In the genomic region with DNA sequence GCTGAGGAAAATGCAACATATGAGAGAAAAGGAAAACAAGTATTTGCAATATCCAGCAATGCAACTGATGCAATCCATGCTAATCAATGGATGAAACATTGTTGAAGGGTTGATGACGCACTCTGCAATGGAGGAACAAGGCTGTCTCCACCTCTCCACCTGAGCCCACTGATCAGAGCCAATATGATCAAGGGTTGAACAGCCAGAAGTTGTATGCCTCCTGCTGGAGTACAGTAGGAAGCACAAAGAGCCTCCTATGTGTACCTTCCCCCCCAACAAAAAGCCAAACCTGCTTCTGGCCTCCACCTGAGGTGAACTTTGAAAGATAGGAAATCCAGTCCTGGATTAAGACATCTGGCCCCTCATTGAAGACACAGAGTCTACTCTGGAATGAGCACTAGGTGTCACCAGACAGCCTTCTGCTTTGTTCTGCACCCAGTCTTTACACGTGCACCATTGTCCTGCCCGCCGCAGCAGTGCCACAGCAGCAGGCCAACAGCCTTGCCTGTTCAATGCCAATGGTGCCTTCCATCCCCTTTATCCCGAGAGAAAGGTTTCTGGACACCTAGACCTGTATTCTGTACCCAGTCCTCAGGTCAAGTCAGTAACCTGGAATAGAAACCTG, we compare ENCODE assay signal across 12 cellular contexts. TPM values are rescaled to one million over a fixed set of nuclear protein-coding genes. Genes with fewer than 3 reads are reported as not detected.
A peak's percentile ranks its signal among the peaks of the same experiment; 100 is the strongest.
DNase-seq lines count a peak whose midpoint lies in the region; ATAC-seq, FAIRE-seq and TF ChIP-seq lines count a peak whose summit lies in the region.
"Not testable (repeated sequence)": the region's sequence is repeated elsewhere in the genome, so short reads cannot be mapped to it uniquely, and the experiment has no call there.
"Had no signal": no experiment of that assay in that cellular context is flagged by ENCODE, and none has a peak within 500 bp of the region (broad histone marks: within the 10 kb centered on the region; RNA-seq: fewer than 3 reads in every experiment).

No MANE protein-coding gene starts in this region.

- DNase-seq in A549 (ENCODE audit: low read depth in 1 of 2, low spot score in 1 of 2); RWPE2 (ENCODE audit: low spot score); GM12878 (ENCODE audit: low read depth, low spot score); heart left ventricle; HepG2 (ENCODE audit: low spot score); stimulated activated naive CD8-positive, alpha-beta T cell treated with anti-CD3 and anti-CD28 coated beads, Interleukin-15, amount 100 ng/mL, for 72 hours: not testable (repeated sequence)

- not testable (repeated sequence) for H3K9me3 Mint-ChIP-seq in stimulated activated naive CD8-positive, alpha-beta T cell treated with anti-CD3 and anti-CD28 coated beads, Interleukin-15, amount 100 ng/mL, for 72 hours

- not testable (repeated sequence) for TF ChIP-seq RAD21 in A549 (conservative IDR thresholded peaks at IDR 0.05 in 1 of 2, IDR thresholded peaks at IDR 0.05 in 1 of 2); GM12878 (IDR thresholded peaks at IDR 0.05; ENCODE audit: insufficient read depth, low read depth, low read length); HepG2 (CRISPR knock-in tag; IDR thresholded peaks at IDR 0.05)

- FAIRE-seq in A549 (lab: Jason Lieb, UNC): peak; percentile 88
- FAIRE-seq in GM12878 (lab: Jason Lieb, UNC); HepG2 (lab: Jason Lieb, UNC): not testable (repeated sequence)

- H3K27ac ChIP-seq in A549; RWPE2 (ENCODE audit: poor library complexity, severe bottlenecking); GM12878 (ENCODE audit: control insufficient read depth, insufficient read depth); heart left ventricle; HepG2 (ENCODE audit: extremely low read length, insufficient read depth, low read length): not testable (repeated sequence)

- not testable (repeated sequence) for H3K4me1 Mint-ChIP-seq in stimulated activated naive CD8-positive, alpha-beta T cell treated with anti-CD3 and anti-CD28 coated beads, Interleukin-15, amount 100 ng/mL, for 72 hours

- not testable (repeated sequence) for H3K9ac ChIP-seq in GM12878 (ENCODE audit: control insufficient read depth, insufficient read depth, low read length); HepG2 (ENCODE audit: insufficient read depth, low read depth, low read length)

- not testable (repeated sequence) for H3K27ac Mint-ChIP-seq in stimulated activated naive CD8-positive, alpha-beta T cell treated with anti-CD3 and anti-CD28 coated beads, Interleukin-15, amount 100 ng/mL, for 72 hours

- CTCF ChIA-PET in A549 (lab: Yijun Ruan, JAX); GM12878 (lab: Yijun Ruan, JAX); HepG2 (lab: Yijun Ruan, JAX; ENCODE audit: low intra/inter-chr PET ratio, low total read pairs): not testable (repeated sequence)

- not testable (repeated sequence) for H3K79me2 ChIP-seq in GM12878 (ENCODE audit: control insufficient read depth, insufficient read depth, low read length); HepG2 (ENCODE audit: insufficient read depth, low read length)

- not testable (repeated sequence) for H3K9me3 ChIP-seq in A549; RWPE2 (ENCODE audit: severe bottlenecking); GM12878 (replicated peaks; ENCODE audit: control insufficient read depth, insufficient read depth, low read length); heart left ventricle; HepG2 (ENCODE audit: low read length)

- not testable (repeated sequence) for TF ChIP-seq CTCF in A549 (IDR thresholded peaks at IDR 0.05); RWPE2 (IDR thresholded peaks at IDR 0.05; ENCODE audit: poor library complexity, severe bottlenecking); GM12878 (IDR thresholded peaks at IDR 0.05 in 2 of 3, conservative IDR thresholded peaks at IDR 0.05 in 1 of 3; ENCODE audit: control insufficient read depth in 2 of 3, extremely low read depth in 1 of 3, insufficient read depth in 1 of 3, low read depth in 3 of 3, low read length in 3 of 3); heart left ventricle (IDR thresholded peaks at IDR 0.05); HepG2 (CRISPR knock-in tag; IDR thresholded peaks at IDR 0.05)

- ATAC-seq in A549: peak; percentile 66 to 79; a peak in 5 of 6 replicates
- ATAC-seq in GM18867 (IDR thresholded peaks at IDR 0.05; ENCODE audit: unreplicated experiment): peak; percentile 49
- ATAC-seq in HG02885 (IDR thresholded peaks at IDR 0.05; ENCODE audit: poor library complexity, unreplicated experiment): peak; percentile 56
- ATAC-seq in RWPE2 (ENCODE audit: low read depth): peak; percentile 36; the same call in 2 of the 3 replicates
- ATAC-seq in GM12878: peak; percentile 79
- peak in 3 of 4 donors; percentile 52 to 73 (median 57) for ATAC-seq in heart left ventricle
- ATAC-seq in HepG2: peak; percentile 75
- ATAC-seq in stimulated activated naive CD8-positive, alpha-beta T cell treated with anti-CD3 and anti-CD28 coated beads, Interleukin-15, amount 100 ng/mL, for 72 hours: peak; percentile 58

- not testable (repeated sequence) for H4K20me1 ChIP-seq in GM12878 (ENCODE audit: control insufficient read depth, insufficient read depth); HepG2 (ENCODE audit: insufficient read depth, low read length)

- not testable (repeated sequence) for H3K27me3 Mint-ChIP-seq in stimulated activated naive CD8-positive, alpha-beta T cell treated with anti-CD3 and anti-CD28 coated beads, Interleukin-15, amount 100 ng/mL, for 72 hours

- H2AFZ ChIP-seq in GM12878 (ENCODE audit: control insufficient read depth, low read depth, low read length); HepG2 (ENCODE audit: low read length): not testable (repeated sequence)

- H3K4me3 Mint-ChIP-seq in stimulated activated naive CD8-positive, alpha-beta T cell treated with anti-CD3 and anti-CD28 coated beads, Interleukin-15, amount 100 ng/mL, for 72 hours: not testable (repeated sequence)

- POLR2A ChIA-PET in A549 (lab: Yijun Ruan, JAX); GM12878 (lab: Charles Lee); HepG2 (lab: Yijun Ruan, JAX): not testable (repeated sequence)

- no CpG with 5 or more reads among the region's 5 CpGs for WGBS in A549 (ENCODE audit: missing lambda C conversion rate)
- no CpG with 5 or more reads among the region's 5 CpGs for WGBS in GM12878 (ENCODE audit: insufficient coverage, insufficient replicate concordance, low lambda C conversion rate, missing lambda C conversion rate)
- WGBS in heart left ventricle, 4 donors: 41% methylated on average over 1 of the region's 5 CpGs; no CpG with 5 or more reads in 3 of the 4 donors
- no CpG with 5 or more reads among the region's 5 CpGs for WGBS in HepG2 (ENCODE audit: low lambda C conversion rate)

- H3K4me2 ChIP-seq in A549; GM12878 (ENCODE audit: control insufficient read depth, insufficient read depth); HepG2 (ENCODE audit: low read depth, low read length): not testable (repeated sequence)

- RAD21 ChIA-PET in GM12878 (lab: Charles Lee; ENCODE audit: unreplicated experiment): not testable (repeated sequence)

- in situ Hi-C loops in GM12878 (cut with MboI); HepG2 (cut with HindIII; ENCODE audit: extremely low pct_ligation_motif_present, low pct_unique_long_range_greater_than_20kb): not testable (repeated sequence)

- not testable (repeated sequence) for TF ChIP-seq EP300 in A549 (IDR thresholded peaks at IDR 0.05); GM12878 (IDR thresholded peaks at IDR 0.05; ENCODE audit: borderline replicate concordance in 1 of 2, control insufficient read depth in 1 of 2, low read depth in 2 of 2, low read length in 2 of 2); HepG2 (IDR thresholded peaks at IDR 0.05; ENCODE audit: low read depth in 2 of 2, low read length in 2 of 2); HepG2 (CRISPR knock-in tag; IDR thresholded peaks at IDR 0.05; ENCODE audit: borderline replicate concordance)

- intact Hi-C loops in GM12878 (cut with micrococcal nuclease; ENCODE audit: unreplicated experiment); heart left ventricle (cut with DNase I); HepG2 (cut with micrococcal nuclease; ENCODE audit: unreplicated experiment): not testable (repeated sequence)

- not testable (repeated sequence) for BruUV-seq in GM12878 (replicated peaks; lab: Mats Ljungman, UMichigan); HepG2 (replicated peaks; lab: Mats Ljungman, UMichigan)

- H3K36me3 ChIP-seq in RWPE2 (ENCODE audit: low read depth); GM12878 (ENCODE audit: control insufficient read depth in 2 of 2, insufficient read depth in 2 of 2, low read length in 1 of 2); heart left ventricle; HepG2 (replicated peaks in 1 of 2; ENCODE audit: control insufficient read depth in 1 of 2, insufficient read depth in 2 of 2, low read length in 2 of 2): not testable (repeated sequence)

- not testable (repeated sequence) for H3K27me3 ChIP-seq in RWPE2 (ENCODE audit: insufficient read depth, poor library complexity, severe bottlenecking); GM12878 (replicated peaks in 1 of 2; ENCODE audit: control insufficient read depth in 2 of 2, insufficient read depth in 2 of 2, low read length in 1 of 2); heart left ventricle; HepG2 (ENCODE audit: control insufficient read depth in 1 of 2, insufficient read depth in 2 of 2, low read length in 2 of 2)

- H3K4me3 ChIP-seq in A549; RWPE2 (ENCODE audit: severe bottlenecking); GM12878; heart left ventricle; HepG2 (replicated peaks in 1 of 3; ENCODE audit: insufficient read depth in 1 of 3, low read depth in 2 of 3, low read length in 3 of 3): not testable (repeated sequence)

- not testable (repeated sequence) for TF ChIP-seq POLR2A in A549 (IDR thresholded peaks at IDR 0.05; ENCODE audit: low read length); GM12878 (IDR thresholded peaks at IDR 0.05; ENCODE audit: low read depth, low read length); heart left ventricle (IDR thresholded peaks at IDR 0.05); HepG2 (IDR thresholded peaks at IDR 0.05; ENCODE audit: insufficient read depth in 1 of 2, low read depth in 2 of 2, low read length in 2 of 2)

- SMC1A ChIA-PET in GM12878 (lab: Charles Lee; ENCODE audit: uncharacterized antibody, unreplicated experiment): not testable (repeated sequence)

- H3K4me1 ChIP-seq in A549; RWPE2 (ENCODE audit: insufficient read depth, poor library complexity, severe bottlenecking); GM12878 (ENCODE audit: control insufficient read depth, insufficient read depth, low read length); heart left ventricle; HepG2 (ENCODE audit: insufficient read depth, low read length): not testable (repeated sequence)

RNA-seq across cellular contexts. Expression of a gene that starts 24.8 kb away (rescaled TPM):
- polyA plus RNA-seq in A549 (2011; rRNA removed) (24.3 and 25.1 TPM in 2 replicates), A549 (2017; fragmentation: RNase III; extraction: RNeasy Plus Mini Kit Qiagen cat#74134 plus additional on column Dnase treatment) (17.6 to 21.5 TPM (median 21.1 TPM) in 3 replicates), GM12878 (2011; rRNA removed) (24.5 and 25.1 TPM in 2 replicates), GM12878 (2014; fragmentation: Illumina TruSeq; extraction: Trizol) (11.2 and 11.5 TPM in 2 replicates), GM12878 (2014; fragmentation: Nextera tagmentation; extraction: Ambion mirVana) (1 to 10 TPM; 2.4 to 3.9 TPM), GM12878 (2014; rRNA removed) (11.6 and 11.9 TPM in 2 replicates), GM12878 (2016; fragmentation: Nextera tagmentation; extraction: Ambion mirVana) (10 to 100 TPM; 16.8 to 19.1 TPM), heart left ventricle (10 to 100 TPM; 17.6 to 18.1 TPM), HepG2 (2011; rRNA removed) (9.9 and 10.5 TPM in 2 replicates)
- polyA plus RNA-seq in A549 (2012; cell fraction: cytosol; rRNA removed): 13.0 and 16.0 TPM in 2 replicates
- polyA plus RNA-seq in A549 (2012; cell fraction: nucleus; rRNA removed): 15.5 and 18.4 TPM in 2 replicates
- polyA minus RNA-seq in A549 (2011; rRNA and poly(A)+ RNA removed): 51.2 and 59.9 TPM in 2 replicates
- total RNA-seq in GM12878 (2013; cell fraction: nucleolus; rRNA removed): 32.1 and 34.2 TPM in 2 replicates
- total RNA-seq in GM12878 (2014; rRNA removed) (11.9 and 12.5 TPM in 2 replicates), GM12878 (2014; rRNA removed; fragmentation: Illumina TruSeq; extraction: Trizol) (9.6 and 11.0 TPM in 2 replicates), GM12878 (2021) (13.0 and 15.0 TPM in 2 replicates), heart left ventricle (10 to 100 TPM; 25.9 to 39.2 (median 33.9) TPM), HepG2 (2016; rRNA removed; fragmentation: Illumina TruSeq; extraction: Trizol) (4.4 and 5.9 TPM in 2 replicates)
- 9.0 TPM for polyA plus RNA-seq in GM12878 (2011; ENCODE audit: low read depth)
- polyA plus RNA-seq in GM12878 (2011; cell fraction: cytosol; rRNA removed): 24.1 and 27.1 TPM in 2 replicates
- polyA plus RNA-seq in GM12878 (2011; cell fraction: nucleus; rRNA removed): 20.7 and 26.0 TPM in 2 replicates
- polyA plus RNA-seq in GM12878 (2012): 9.3 and 13.1 TPM in 2 replicates
- 29.6 and 32.6 TPM in 2 replicates for polyA minus RNA-seq in GM12878 (2011; rRNA and poly(A)+ RNA removed)
- 8.6 and 13.2 TPM in 2 replicates for polyA minus RNA-seq in GM12878 (2011; cell fraction: cytosol; rRNA and poly(A)+ RNA removed)
- 7.4 and 12.2 TPM in 2 replicates for polyA minus RNA-seq in GM12878 (2011; cell fraction: nucleus; rRNA and poly(A)+ RNA removed)
- 2.7 and 4.3 TPM in 2 replicates for total RNA-seq in HepG2 (2016; cell fraction: cytosol; rRNA removed; fragmentation: Illumina TruSeq; extraction: Trizol; ENCODE audit: low read depth)
- 3.0 and 5.8 TPM in 2 replicates for total RNA-seq in HepG2 (2016; cell fraction: insoluble cytoplasmic fraction; rRNA removed; fragmentation: Illumina TruSeq; extraction: Trizol)
- total RNA-seq in HepG2 (2016; cell fraction: membrane; rRNA removed; fragmentation: Illumina TruSeq; extraction: Trizol): 5.9 and 6.7 TPM in 2 replicates
- total RNA-seq in HepG2 (2016; cell fraction: nucleus; rRNA removed; fragmentation: Illumina TruSeq; extraction: Trizol): 7.8 and 8.7 TPM in 2 replicates
- 9.2 and 13.1 TPM in 2 replicates for polyA plus RNA-seq in HepG2 (2011; cell fraction: cytosol; rRNA removed)
- 6.4 and 10.6 TPM in 2 replicates for polyA plus RNA-seq in HepG2 (2011; cell fraction: nucleus; rRNA removed)
- polyA plus RNA-seq in HepG2 (2012): 10.3 and 15.1 TPM in 2 replicates
- polyA plus RNA-seq in HepG2 (2016; cell fraction: cytosol; fragmentation: Illumina TruSeq; extraction: Trizol; ENCODE audit: low read depth): 7.6 and 8.4 TPM in 2 replicates
- 4.0 and 4.8 TPM in 2 replicates for polyA plus RNA-seq in HepG2 (2016; cell fraction: insoluble cytoplasmic fraction; fragmentation: Illumina TruSeq; extraction: Trizol; ENCODE audit: low read depth)
- polyA plus RNA-seq in HepG2 (2016; cell fraction: membrane; fragmentation: Illumina TruSeq; extraction: Trizol; ENCODE audit: low read depth): 7.8 and 9.6 TPM in 2 replicates
- 13.9 and 19.2 TPM in 2 replicates for polyA plus RNA-seq in HepG2 (2016; cell fraction: nucleus; fragmentation: Illumina TruSeq; extraction: Trizol; ENCODE audit: insufficient read depth, low read depth)
- 83.3 and 127 TPM in 2 replicates for polyA minus RNA-seq in HepG2 (2011; rRNA and poly(A)+ RNA removed; ENCODE audit: low replicate concordance)
- 7.3 and 9.7 TPM in 2 replicates for polyA minus RNA-seq in HepG2 (2011; cell fraction: cytosol; rRNA and poly(A)+ RNA removed)
- polyA minus RNA-seq in HepG2 (2011; cell fraction: nucleus; rRNA and poly(A)+ RNA removed): 9.3 and 15.0 TPM in 2 replicates

RNA-seq across cellular contexts. Expression of a gene that starts 55.5 kb away (rescaled TPM):
- not detected in 2 replicates for polyA plus RNA-seq in A549 (2011; rRNA removed)
- polyA plus RNA-seq in A549 (2012; cell fraction: cytosol; rRNA removed): 0.03 TPM in 1 of 2 replicates, not detected in the other
- polyA plus RNA-seq in A549 (2012; cell fraction: nucleus; rRNA removed): not detected in 2 replicates
- not detected in 3 replicates for polyA plus RNA-seq in A549 (2017; fragmentation: RNase III; extraction: RNeasy Plus Mini Kit Qiagen cat#74134 plus additional on column Dnase treatment)
- not detected in 2 replicates for polyA minus RNA-seq in A549 (2011; rRNA and poly(A)+ RNA removed)
- total RNA-seq in GM12878 (2013; cell fraction: nucleolus; rRNA removed): not detected in 2 replicates
- total RNA-seq in GM12878 (2014; rRNA removed): not detected in 2 replicates
- not detected in 2 replicates for total RNA-seq in GM12878 (2014; rRNA removed; fragmentation: Illumina TruSeq; extraction: Trizol)
- total RNA-seq in GM12878 (2021): not detected in 2 replicates
- polyA plus RNA-seq in GM12878 (2011; ENCODE audit: low read depth): not detected
- polyA plus RNA-seq in GM12878 (2011; rRNA removed): not detected in 2 replicates
- not detected in 2 replicates for polyA plus RNA-seq in GM12878 (2011; cell fraction: cytosol; rRNA removed)
- polyA plus RNA-seq in GM12878 (2011; cell fraction: nucleus; rRNA removed): 0.04 and 0.07 TPM in 2 replicates
- polyA plus RNA-seq in GM12878 (2012): not detected in 2 replicates
- not detected in 2 replicates for polyA plus RNA-seq in GM12878 (2014; fragmentation: Illumina TruSeq; extraction: Trizol)
- under 1 TPM in 1 of 2 experiments, not detected in 1; 0.07 TPM for polyA plus RNA-seq in GM12878 (2014; fragmentation: Nextera tagmentation; extraction: Ambion mirVana)
- polyA plus RNA-seq in GM12878 (2014; rRNA removed): not detected in 2 replicates
- not detected for polyA plus RNA-seq in GM12878 (2016; fragmentation: Nextera tagmentation; extraction: Ambion mirVana)
- polyA minus RNA-seq in GM12878 (2011; rRNA and poly(A)+ RNA removed): 0.29 TPM in 1 of 2 replicates, not detected in the other
- not detected in 2 replicates for polyA minus RNA-seq in GM12878 (2011; cell fraction: cytosol; rRNA and poly(A)+ RNA removed)
- not detected in 2 replicates for polyA minus RNA-seq in GM12878 (2011; cell fraction: nucleus; rRNA and poly(A)+ RNA removed)
- total RNA-seq in heart left ventricle: not detected
- polyA plus RNA-seq in heart left ventricle: not detected
- total RNA-seq in HepG2 (2016; rRNA removed; fragmentation: Illumina TruSeq; extraction: Trizol): not detected in 2 replicates
- not detected in 2 replicates for total RNA-seq in HepG2 (2016; cell fraction: cytosol; rRNA removed; fragmentation: Illumina TruSeq; extraction: Trizol; ENCODE audit: low read depth)
- total RNA-seq in HepG2 (2016; cell fraction: insoluble cytoplasmic fraction; rRNA removed; fragmentation: Illumina TruSeq; extraction: Trizol): not detected in 2 replicates
- not detected in 2 replicates for total RNA-seq in HepG2 (2016; cell fraction: membrane; rRNA removed; fragmentation: Illumina TruSeq; extraction: Trizol)
- not detected in 2 replicates for total RNA-seq in HepG2 (2016; cell fraction: nucleus; rRNA removed; fragmentation: Illumina TruSeq; extraction: Trizol)
- polyA plus RNA-seq in HepG2 (2011; rRNA removed): not detected in 2 replicates
- polyA plus RNA-seq in HepG2 (2011; cell fraction: cytosol; rRNA removed): not detected in 2 replicates
- not detected in 2 replicates for polyA plus RNA-seq in HepG2 (2011; cell fraction: nucleus; rRNA removed)
- polyA plus RNA-seq in HepG2 (2012): not detected in 2 replicates
- not detected in 2 replicates for polyA plus RNA-seq in HepG2 (2016; cell fraction: cytosol; fragmentation: Illumina TruSeq; extraction: Trizol; ENCODE audit: low read depth)
- not detected in 2 replicates for polyA plus RNA-seq in HepG2 (2016; cell fraction: insoluble cytoplasmic fraction; fragmentation: Illumina TruSeq; extraction: Trizol; ENCODE audit: low read depth)
- polyA plus RNA-seq in HepG2 (2016; cell fraction: membrane; fragmentation: Illumina TruSeq; extraction: Trizol; ENCODE audit: low read depth): not detected in 2 replicates
- not detected in 2 replicates for polyA plus RNA-seq in HepG2 (2016; cell fraction: nucleus; fragmentation: Illumina TruSeq; extraction: Trizol; ENCODE audit: insufficient read depth, low read depth)
- polyA minus RNA-seq in HepG2 (2011; rRNA and poly(A)+ RNA removed; ENCODE audit: low replicate concordance): not detected in 2 replicates
- polyA minus RNA-seq in HepG2 (2011; cell fraction: cytosol; rRNA and poly(A)+ RNA removed): not detected in 2 replicates
- polyA minus RNA-seq in HepG2 (2011; cell fraction: nucleus; rRNA and poly(A)+ RNA removed): not detected in 2 replicates
- total RNA-seq: Peyer's patch, Right ventricle myocardium inferior had no signal
- polyA plus RNA-seq: AG04450, CD14-positive monocyte had no signal
